18 cellular contexts compared by ENCODE assay signal in genomic region chr22:32531228-32531627, GRCh38. TPM values are rescaled to one million over a fixed set of nuclear protein-coding genes. Genes with fewer than 3 reads are reported as not detected.
A peak's percentile ranks its signal among the peaks of the same experiment; 100 is the strongest.
DNase-seq lines count a peak whose midpoint lies in the region; ATAC-seq and TF ChIP-seq lines count a peak whose summit lies in the region.
"Had no signal": no experiment of that assay in that cellular context is flagged by ENCODE, and none has a peak within 500 bp of the region (broad histone marks: within the 10 kb centered on the region; RNA-seq: fewer than 3 reads in every experiment).

No MANE protein-coding gene starts in this region.

- no peaks in the 10 kb centered on the region for H3K27me3 ChIP-seq in testis
- H3K27me3 ChIP-seq: BE2C, Peyer's patch had no signal

- H3K36me3 ChIP-seq in testis (ENCODE audit: low read depth, missing control alignments): no peaks in the 10 kb centered on the region
- H3K36me3 ChIP-seq: BE2C, Peyer's patch had no signal

- DNase-seq in M059J (ENCODE audit: low read depth) (peak; percentile 40), cardiac septum (ENCODE audit: low spot score) (peak; percentile 60), testis (no peak), occipital lobe (lab: John Stamatoyannopoulos, UW) (no peak)
- DNase-seq: activated CD4-positive, CD25-positive, alpha-beta regulatory T cell treated with anti-CD3 and anti-CD28 coated beads, Interleukin-2, amount 50 U/mL, for 72 hours; activated T-cell treated with anti-CD3 and anti-CD28 coated beads for 4 hours; BE2C; cortex of kidney; DMS79 treated with DMSO at 0.1 percent for 48 hours; islet precursor cell; natural killer cell; Peyer's patch; T-helper 1 cell had no signal

- no peaks in the 10 kb centered on the region for H3K9me3 Mint-ChIP-seq in nephron
- H3K9me3 Mint-ChIP-seq: natural killer cell had no signal

- ATAC-seq in HG02870 (IDR thresholded peaks at IDR 0.05; ENCODE audit: unreplicated experiment) (no peak), HG02885 (IDR thresholded peaks at IDR 0.05; ENCODE audit: poor library complexity, unreplicated experiment) (no peak), GM18517 (IDR thresholded peaks at IDR 0.05; ENCODE audit: unreplicated experiment) (no peak)
- ATAC-seq: natural killer cell had no signal

- H3K36me3 Mint-ChIP-seq in nephron (ENCODE audit: low read depth): no peaks in the 10 kb centered on the region
- H3K36me3 Mint-ChIP-seq: natural killer cell had no signal

- peaks cover 57% of the 10 kb centered on the region for H3K4me1 Mint-ChIP-seq in nephron
- H3K4me1 Mint-ChIP-seq: natural killer cell had no signal

- TF ChIP-seq POLR2A in testis (IDR thresholded peaks at IDR 0.05): no peak

- H3K27ac ChIP-seq in testis: peak overlapping the region; percentile 20 to 84
- H3K27ac ChIP-seq: KMS-11 had no signal

- intact Hi-C loops in cardiac septum (cut with DNase I) (loop anchor here (2.0 to 5.0 kb wide), 2 partner anchors 96 to 116 kb away; no protein-coding TSS in a partner anchor), testis (cut with DNase I; ENCODE audit: low total_unique reads) (loop anchor here (5.0 kb wide), 2 partner anchors 91 to 321 kb away; no protein-coding TSS in a partner anchor)

- 57 to 58% methylated on average over 7 of the region's 7 CpGs for WGBS in testis, 2 donors

- H3K27ac Mint-ChIP-seq in nephron: peak overlapping the region; percentile 68 to 88 (median 79)
- H3K27ac Mint-ChIP-seq: natural killer cell had no signal

- TF ChIP-seq CTCF in nephron (IDR thresholded peaks at IDR 0.05; ENCODE audit: unreplicated experiment in 3 of 3) (no peak), testis (IDR thresholded peaks at IDR 0.05) (no peak)

- peaks cover 21% of the 10 kb centered on the region for H3K27me3 Mint-ChIP-seq in nephron (ENCODE audit: low read depth)

- H3K4me1 ChIP-seq in testis: peaks cover 38% of the 10 kb centered on the region

- H3K4me3 ChIP-seq in testis: no peak overlapping the region
- H3K4me3 ChIP-seq: Peyer's patch had no signal

- no peaks in the 10 kb centered on the region for H3K9me3 ChIP-seq in testis
- H3K9me3 ChIP-seq: BE2C, Peyer's patch had no signal

- no peak overlapping the region for H3K4me3 Mint-ChIP-seq in nephron
- H3K4me3 Mint-ChIP-seq: natural killer cell had no signal

RNA-seq across cellular contexts. Expression of gene FBXO7, which starts 56.6 kb away (rescaled TPM):
- total RNA-seq in M059J (2014; rRNA removed; shearing (Covaris generic)): 84.5 and 91.6 TPM in 2 replicates
- 44.8 TPM for total RNA-seq in cardiac septum
- total RNA-seq in testis: 100 to 1,000 TPM; 184 to 203 TPM
- polyA plus RNA-seq in testis (ENCODE audit: insufficient read depth, low read depth, low replicate concordance): 270 TPM
- 57.7 TPM for total RNA-seq in occipital lobe

Comparison
In these comparisons a context has a peak if more than half of its experiments do, and no peak if none do; other contexts are left out.
1. DNase-seq: peak in M059J (single experiment) and cardiac septum (single experiment); none in testis (single experiment) and occipital lobe (single experiment).